10 cellular contexts compared by ENCODE assay signal in the genomic region with DNA sequence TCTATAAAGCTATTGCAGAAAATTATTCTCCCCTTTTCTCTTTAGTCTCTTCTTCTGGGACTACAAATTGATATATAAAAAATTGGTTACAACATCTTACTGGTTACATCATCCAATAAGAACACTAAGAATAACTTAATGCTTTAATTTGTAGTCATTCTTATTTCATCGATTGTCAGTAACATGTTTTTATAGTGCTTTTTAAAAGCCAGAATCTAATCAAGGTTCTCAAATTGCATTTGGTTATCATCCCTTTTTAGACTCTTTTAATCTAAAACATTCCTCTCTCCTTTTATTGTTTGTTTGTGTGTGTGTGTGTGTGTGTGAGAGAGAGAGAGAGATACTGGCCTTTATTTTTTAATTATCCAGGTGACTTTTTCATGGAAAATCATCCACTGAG.
"Had no signal": no experiment of that assay in that cellular context is flagged by ENCODE, and none has a peak within 500 bp of the region (broad histone marks: within the 10 kb centered on the region; RNA-seq: fewer than 3 reads in every experiment).

No MANE protein-coding gene starts in this region.

- DNase-seq: H9, HCEC 1CT, HFFc6, KBM-7 had no signal

- H3K27ac Mint-ChIP-seq: GM23338, H9, HFFc6, IgD-negative memory B cell had no signal

- H3K36me3 Mint-ChIP-seq: IgD-negative memory B cell had no signal

- FAIRE-seq: H1, H54, HTR-8/SVneo had no signal

- H3K4me3 Mint-ChIP-seq: GM23338, H9, HFFc6, IgD-negative memory B cell had no signal

- H3K9me3 Mint-ChIP-seq: GM23338, H9, IgD-negative memory B cell had no signal

- H3K4me1 Mint-ChIP-seq: IgD-negative memory B cell had no signal

- H3K4me3 ChIP-seq: GM23338 had no signal

- H3K27me3 Mint-ChIP-seq: IgD-negative memory B cell had no signal

- H3K4me2 ChIP-seq: GM23338, KMS-11 had no signal

- H3K27ac ChIP-seq: KMS-11 had no signal

- H3K9ac ChIP-seq: KMS-11 had no signal
